ENCODE assay signal across 7 cellular contexts in the genomic region with DNA sequence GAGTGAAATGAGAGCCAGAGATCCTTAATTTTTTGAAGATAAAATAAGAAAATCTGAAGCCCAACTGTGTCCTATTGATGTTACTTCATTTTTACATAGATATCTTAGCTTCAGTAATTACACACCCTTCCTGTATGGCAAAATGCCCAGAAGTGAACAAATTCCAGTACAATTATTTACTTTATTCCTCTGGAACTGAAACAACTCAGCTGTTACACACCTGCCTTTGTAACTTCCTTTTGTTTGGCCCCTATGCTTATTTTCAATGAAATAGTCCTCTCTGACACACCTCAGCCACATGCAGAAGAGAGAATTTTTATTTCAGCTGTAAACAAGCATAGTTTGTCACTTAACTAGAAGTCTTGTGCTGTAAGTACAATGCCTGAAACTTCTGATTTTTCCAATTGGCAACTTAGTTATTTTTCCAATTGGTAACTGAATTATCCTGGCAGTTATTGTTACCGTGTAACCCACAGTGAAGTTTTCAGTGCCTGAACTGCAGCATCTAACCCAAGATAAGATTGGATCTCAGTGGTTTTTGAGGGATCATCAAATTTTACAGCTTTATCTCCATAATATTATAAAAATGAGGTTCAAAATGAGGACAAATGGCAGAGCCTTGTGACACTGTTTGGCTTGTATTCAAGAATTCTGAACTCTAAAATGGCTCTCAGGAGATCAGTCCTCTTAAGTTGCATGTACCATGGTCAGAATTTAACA.
DNase-seq lines count a peak whose midpoint lies in the region; ATAC-seq and TF ChIP-seq lines count a peak whose summit lies in the region.

No MANE protein-coding gene starts in this region.

- dilution Hi-C loops in IMR-90 (cut with HindIII; ENCODE audit: low sequenced_read_pairs, unreplicated experiment) = no loop called here

- intact Hi-C loops in IMR-90 (cut with micrococcal nuclease) = loop anchor here (5.0 kb wide), 2 partner anchors 42 to 82 kb away; a partner anchor contains a TSS
- intact Hi-C loops in stomach (cut with DNase I; ENCODE audit: low total_unique reads) = no loop called here
- intact Hi-C loops in CD8-positive, alpha-beta T cell (cut with DNase I, micrococcal nuclease) = no loop called here

- H4K20me1 ChIP-seq in IMR-90 (ENCODE audit: insufficient read depth, low read length) = no peaks in the 10 kb centered on the region

- no peak for TF ChIP-seq CTCF in IMR-90 (conservative IDR thresholded peaks at IDR 0.05; ENCODE audit: low read depth, low read length)
- TF ChIP-seq CTCF in RWPE2 (IDR thresholded peaks at IDR 0.05; ENCODE audit: poor library complexity, severe bottlenecking) = no peak
- TF ChIP-seq CTCF in foreskin keratinocyte (conservative IDR thresholded peaks at IDR 0.05) = no peak
- TF ChIP-seq CTCF in stomach (IDR thresholded peaks at IDR 0.05) = no peak
- TF ChIP-seq CTCF in CD8-positive, alpha-beta T cell (IDR thresholded peaks at IDR 0.05) = no peak

- H3K23ac ChIP-seq in IMR-90 (ENCODE audit: low read depth, low read length) = no peak overlapping the region

- H3K27ac ChIP-seq in IMR-90 (ENCODE audit: insufficient read depth, low read length) (no peak overlapping the region), RWPE2 (ENCODE audit: poor library complexity, severe bottlenecking) (peak overlapping the region; percentile 79), foreskin keratinocyte (no peak overlapping the region), stomach (peak overlapping the region in 4 of 5 donors; percentile 20 to 68 (median 39))
- H3K27ac ChIP-seq in CD8-positive, alpha-beta T cell (ENCODE audit: low read depth, low read length) = no peak overlapping the region

- no peak overlapping the region for H2AK9ac ChIP-seq in IMR-90 (replicated peaks; ENCODE audit: low read depth, low read length, poor library complexity)

- H3K4me1 ChIP-seq in IMR-90 (ENCODE audit: control insufficient read depth, insufficient read depth, low read length) = no peaks in the 10 kb centered on the region; the same call in 1 of the 2 replicates
- peaks cover 14% of the 10 kb centered on the region for H3K4me1 ChIP-seq in RWPE2 (ENCODE audit: insufficient read depth, poor library complexity, severe bottlenecking)
- peaks cover 11% of the 10 kb centered on the region for H3K4me1 ChIP-seq in foreskin keratinocyte
- H3K4me1 ChIP-seq in stomach = peaks cover 10 to 19% (median 15%) of the 10 kb centered on the region in 4 donors
- H3K4me1 ChIP-seq in CD8-positive, alpha-beta T cell (ENCODE audit: insufficient read depth, low read length) = no peaks in the 10 kb centered on the region

- H4K5ac ChIP-seq in IMR-90 (ENCODE audit: low read depth, low read length) = no peak overlapping the region

- no peak overlapping the region for H4K91ac ChIP-seq in IMR-90 (ENCODE audit: insufficient read depth, low read depth, low read length)

- POLR2A ChIA-PET in IMR-90 (lab: Charles Lee; ENCODE audit: unreplicated experiment) = no interaction called here
- POLR2A ChIA-PET in CD8-positive, alpha-beta T cell (lab: Charles Lee) = no interaction called here

- CTCF ChIA-PET in IMR-90 (lab: Yijun Ruan, JAX) = no interaction called here
- CTCF ChIA-PET in CD8-positive, alpha-beta T cell (lab: Charles Lee) = no interaction called here

- peak; percentile 46 for ATAC-seq in IMR-90 (ENCODE audit: low read depth)
- peak; percentile 94 for ATAC-seq in RWPE2 (ENCODE audit: low read depth)
- ATAC-seq in foreskin keratinocyte = peak; percentile 61
- no peak for ATAC-seq in HG03097 (IDR thresholded peaks at IDR 0.05; ENCODE audit: low FRiP score, unreplicated experiment)
- no peak for ATAC-seq in CD8-positive, alpha-beta T cell
- no peak for ATAC-seq in HG03439 (IDR thresholded peaks at IDR 0.05; ENCODE audit: unreplicated experiment)

- H3K4me3 ChIP-seq in IMR-90 (ENCODE audit: insufficient read depth, low read depth, low read length) = no peak overlapping the region
- no peak overlapping the region for H3K4me3 ChIP-seq in RWPE2 (ENCODE audit: severe bottlenecking)
- no peak overlapping the region for H3K4me3 ChIP-seq in stomach
- no peak overlapping the region for H3K4me3 ChIP-seq in CD8-positive, alpha-beta T cell (ENCODE audit: low read depth, low read length)

- H3K56ac ChIP-seq in IMR-90 (ENCODE audit: extremely low read depth, insufficient read depth, low read length) = no peak overlapping the region

- H3K27me3 Mint-ChIP-seq in CD8-positive, alpha-beta T cell (ENCODE audit: low read depth) = no peaks in the 10 kb centered on the region

- no peak overlapping the region for H2AK5ac ChIP-seq in IMR-90 (ENCODE audit: low read depth, low read length)

- H3K36me3 Mint-ChIP-seq in CD8-positive, alpha-beta T cell = peaks cover 2% of the 10 kb centered on the region

- DNase-seq in IMR-90 = peak; percentile 90
- no peak for DNase-seq in RWPE2 (ENCODE audit: low spot score)
- DNase-seq in foreskin keratinocyte = peak; percentile 66 to 82
- no peak for DNase-seq in stomach
- no peak for DNase-seq in CD8-positive, alpha-beta T cell

- no peak overlapping the region for H2BK20ac ChIP-seq in IMR-90 (ENCODE audit: low read depth, low read length)

- no peaks in the 10 kb centered on the region for H3K27me3 ChIP-seq in IMR-90 (ENCODE audit: control insufficient read depth, insufficient read depth, low read length)
- H3K27me3 ChIP-seq in RWPE2 (ENCODE audit: insufficient read depth, poor library complexity, severe bottlenecking) = no peaks in the 10 kb centered on the region
- no peaks in the 10 kb centered on the region for H3K27me3 ChIP-seq in foreskin keratinocyte
- no peaks in the 10 kb centered on the region for H3K27me3 ChIP-seq in stomach
- H3K27me3 ChIP-seq in CD8-positive, alpha-beta T cell (ENCODE audit: insufficient read depth, low read length) = no peaks in the 10 kb centered on the region

- no peaks in the 10 kb centered on the region for H3K9me3 Mint-ChIP-seq in CD8-positive, alpha-beta T cell

- no peak overlapping the region for H3K27ac Mint-ChIP-seq in CD8-positive, alpha-beta T cell

- H3K9ac ChIP-seq in IMR-90 (ENCODE audit: low read depth, low read length) = no peak overlapping the region

- H2BK120ac ChIP-seq in IMR-90 (ENCODE audit: low read depth, low read length) = no peak overlapping the region

- peak overlapping the region; percentile 36 for H2BK5ac ChIP-seq in IMR-90 (ENCODE audit: low read depth, low read length, poor library complexity, severe bottlenecking)

- no peak overlapping the region; a peak in 1 of 4 replicates for H4K8ac ChIP-seq in IMR-90 (ENCODE audit: low read depth in 2 of 2, low read length in 2 of 2)

- no peaks in the 10 kb centered on the region for H3K9me1 ChIP-seq in IMR-90 (ENCODE audit: insufficient read depth, low read length)

- no peak overlapping the region for H3K4me2 ChIP-seq in IMR-90 (ENCODE audit: low read depth, low read length)

- no peak overlapping the region for H3K4ac ChIP-seq in IMR-90 (ENCODE audit: low read depth, low read length)

- BruUV-seq in IMR-90 (replicated peaks; lab: Mats Ljungman, UMichigan) = no TSS peak

- no peak for TF ChIP-seq EP300 in stomach (IDR thresholded peaks at IDR 0.05)

- H3K36me3 ChIP-seq in IMR-90 (ENCODE audit: control insufficient read depth, insufficient read depth, low read length) (no peaks in the 10 kb centered on the region), RWPE2 (ENCODE audit: low read depth) (peaks cover 28% of the 10 kb centered on the region), stomach (peaks cover 0 to 16% (median 0%) of the 10 kb centered on the region in 4 donors)
- no peaks in the 10 kb centered on the region for H3K36me3 ChIP-seq in CD8-positive, alpha-beta T cell (ENCODE audit: insufficient read depth, low read length)

- H3K14ac ChIP-seq in IMR-90 (replicated peaks; ENCODE audit: low read depth, low read length) = no peak overlapping the region

- in situ Hi-C loops in IMR-90 (cut with MboI; ENCODE audit: low sequenced_read_pairs) = no loop called here

- TF ChIP-seq RAD21 in IMR-90 (IDR thresholded peaks at IDR 0.05; ENCODE audit: low read length) = no peak

- H3K18ac ChIP-seq in IMR-90 (ENCODE audit: low read depth, low read length) = no peak overlapping the region

- no peaks in the 10 kb centered on the region for H3K4me1 Mint-ChIP-seq in CD8-positive, alpha-beta T cell (ENCODE audit: low read depth)

- peaks cover 4 to 6% of the 10 kb centered on the region in 2 experiments; a peak in 2 of 4 replicates for H3K79me1 ChIP-seq in IMR-90 (ENCODE audit: low read depth in 1 of 2, low read length in 2 of 2)

- H3K9me3 ChIP-seq in IMR-90 (ENCODE audit: control insufficient read depth, insufficient read depth, low read length) = no peaks in the 10 kb centered on the region
- no peaks in the 10 kb centered on the region for H3K9me3 ChIP-seq in RWPE2 (ENCODE audit: severe bottlenecking)
- H3K9me3 ChIP-seq in stomach = no peaks in the 10 kb centered on the region
- H3K9me3 ChIP-seq in CD8-positive, alpha-beta T cell (ENCODE audit: low read length) = no peaks in the 10 kb centered on the region

- no peak overlapping the region for H2AFZ ChIP-seq in IMR-90 (replicated peaks; ENCODE audit: low read length, poor library complexity)

- TF ChIP-seq POLR2A in IMR-90 (IDR thresholded peaks at IDR 0.05; ENCODE audit: low read depth, low read length) = no peak
- no peak for TF ChIP-seq POLR2A in stomach (IDR thresholded peaks at IDR 0.05)

- no CpG with 5 or more reads among the region's 1 CpG for WGBS in IMR-90 (ENCODE audit: extremely low coverage in 2 of 2, insufficient read length in 1 of 2), 2 experiments
- 16 to 36% (median 23%) methylated on average over 1 of the region's 1 CpG for WGBS in stomach, 5 donors

- H2BK15ac ChIP-seq in IMR-90 (ENCODE audit: low read depth, low read length) = 0 out of 3 replicates have a peak overlapping the region, but pooled peaks have one; percentile 11

- H3K4me3 Mint-ChIP-seq in CD8-positive, alpha-beta T cell = no peak overlapping the region

TF ChIP-seq in IMR-90, 13 proteins besides CTCF, POLR2A, EP300 and RAD21 (continues in another document):
- TF ChIP-seq SMC3 (IDR thresholded peaks at IDR 0.05; ENCODE audit: low read depth, low read length) = no peak
- TF ChIP-seq, protein P1, sequence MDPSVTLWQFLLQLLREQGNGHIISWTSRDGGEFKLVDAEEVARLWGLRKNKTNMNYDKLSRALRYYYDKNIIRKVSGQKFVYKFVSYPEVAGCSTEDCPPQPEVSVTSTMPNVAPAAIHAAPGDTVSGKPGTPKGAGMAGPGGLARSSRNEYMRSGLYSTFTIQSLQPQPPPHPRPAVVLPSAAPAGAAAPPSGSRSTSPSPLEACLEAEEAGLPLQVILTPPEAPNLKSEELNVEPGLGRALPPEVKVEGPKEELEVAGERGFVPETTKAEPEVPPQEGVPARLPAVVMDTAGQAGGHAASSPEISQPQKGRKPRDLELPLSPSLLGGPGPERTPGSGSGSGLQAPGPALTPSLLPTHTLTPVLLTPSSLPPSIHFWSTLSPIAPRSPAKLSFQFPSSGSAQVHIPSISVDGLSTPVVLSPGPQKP (IDR thresholded peaks at IDR 0.05; ENCODE audit: borderline replicate concordance, low read depth, low read length) = no peak

Comparison
In these comparisons a context has a peak if more than half of its experiments do, and no peak if none do; other contexts are left out.
1. ATAC-seq: peak in IMR-90 (single experiment), RWPE2 (single experiment) and foreskin keratinocyte (single experiment); none in HG03097 (single experiment), CD8-positive, alpha-beta T cell (single experiment) and HG03439 (single experiment).
2. DNase-seq: peak in IMR-90 (single experiment) and foreskin keratinocyte (2 of 2); none in RWPE2 (single experiment), stomach (single experiment) and CD8-positive, alpha-beta T cell (0 of 7).
3. H3K27ac ChIP-seq: peak in RWPE2 (single experiment) and stomach (4 of 5); none in IMR-90 (single experiment), foreskin keratinocyte (single experiment) and CD8-positive, alpha-beta T cell (single experiment).